ENCODE assay signal across 10 cellular contexts in genomic region chr6:132490024-132490423, GRCh38. TPM values are rescaled to one million over a fixed set of nuclear protein-coding genes. Genes with fewer than 3 reads are reported as not detected.
DNase-seq lines count a peak whose midpoint lies in the region; ATAC-seq and TF ChIP-seq lines count a peak whose summit lies in the region.
"Had no signal": no experiment of that assay in that cellular context is flagged by ENCODE, and none has a peak within 500 bp of the region (broad histone marks: within the 10 kb centered on the region; RNA-seq: fewer than 3 reads in every experiment).

No MANE protein-coding gene starts in this region.

- H3K27ac Mint-ChIP-seq in CD14-positive monocyte (peak overlapping the region in 2 of 7 donors; percentile 1 to 56), osteocyte (ENCODE audit: unreplicated experiment) (no peak overlapping the region)

- peaks cover 15% of the 10 kb centered on the region for H3K4me1 Mint-ChIP-seq in CD14-positive monocyte
- peaks cover 2% of the 10 kb centered on the region for H3K4me1 Mint-ChIP-seq in osteocyte (ENCODE audit: unreplicated experiment)

- no peak for TF ChIP-seq CTCF in CD14-positive monocyte (IDR thresholded peaks at IDR 0.05)
- TF ChIP-seq CTCF in osteocyte (IDR thresholded peaks at IDR 0.05) = no peak

- DNase-seq in CD14-positive monocyte (ENCODE audit: low spot score) = peak; percentile 53
- peak; percentile 76 for DNase-seq in medulla oblongata (ENCODE audit: extremely low spot score)
- no peak for DNase-seq in osteocyte (ENCODE audit: extremely low spot score, unreplicated experiment)
- DNase-seq in NCI-H774 (lab: John Stamatoyannopoulos, UW) = no peak
- DNase-seq in GM19238 (ENCODE audit: insufficient read length, low spot score) = no peak
- DNase-seq: activated CD8-positive, alpha-beta memory T cell treated with anti-CD3 and anti-CD28 coated beads, Interleukin-2, amount 50 U/mL, for 4 hours; Calu3 had no signal

- no peaks in the 10 kb centered on the region for H3K27me3 Mint-ChIP-seq in CD14-positive monocyte (ENCODE audit: low read depth in 3 of 3)
- H3K27me3 Mint-ChIP-seq in osteocyte (ENCODE audit: unreplicated experiment) = no peaks in the 10 kb centered on the region

- intact Hi-C loops in CD14-positive monocyte (cut with micrococcal nuclease) = no loop called here

- H3K36me3 Mint-ChIP-seq in CD14-positive monocyte = peaks cover 38 to 55% of the 10 kb centered on the region in 2 donors
- peaks cover 26% of the 10 kb centered on the region for H3K36me3 Mint-ChIP-seq in osteocyte (ENCODE audit: unreplicated experiment)

- H3K9me3 Mint-ChIP-seq in CD14-positive monocyte (peaks cover 0 to 3% (median 0%) of the 10 kb centered on the region in 7 donors), osteocyte (ENCODE audit: unreplicated experiment) (peaks cover 13% of the 10 kb centered on the region)

- H3K4me3 Mint-ChIP-seq in CD14-positive monocyte = no peak overlapping the region
- H3K4me3 Mint-ChIP-seq in osteocyte (ENCODE audit: unreplicated experiment) = no peak overlapping the region

- ATAC-seq in GM21528 (IDR thresholded peaks at IDR 0.05; ENCODE audit: low FRiP score, unreplicated experiment) = peak; percentile 42
- no peak for ATAC-seq in HG03025 (IDR thresholded peaks at IDR 0.05; ENCODE audit: low FRiP score, unreplicated experiment)

TF ChIP-seq in PFSK-1, 5 proteins besides CTCF, POLR2A, EP300 and RAD21:
- no peak for TF ChIP-seq TAF1 (IDR thresholded peaks at IDR 0.05; ENCODE audit: borderline replicate concordance, insufficient read depth, low read length)
- peak; percentile 29 for TF ChIP-seq FOXP2 (optimal IDR thresholded peaks at IDR 0.05; ENCODE audit: borderline replicate concordance, extremely low read depth, extremely low read length, insufficient read depth)

RNA-seq across cellular contexts. Expression of gene STX7, which starts 22.9 kb away (rescaled TPM):
- 10 to 100 TPM; 81.7 to 85.1 TPM for polyA plus RNA-seq in CD14-positive monocyte
- polyA plus RNA-seq in PFSK-1 (2012; ENCODE audit: insufficient read length, low read depth) = 32.8 TPM
- total RNA-seq in osteocyte = 49.3 and 55.4 TPM in 2 replicates

RNA-seq across cellular contexts. Expression of gene TAAR9, which starts 48.1 kb away (rescaled TPM):
- polyA plus RNA-seq in CD14-positive monocyte = not detected
- polyA plus RNA-seq in PFSK-1 (2012; ENCODE audit: insufficient read length, low read depth) = not detected
- total RNA-seq in osteocyte = not detected in 2 replicates
- total RNA-seq: Calu3 had no signal

Comparison
In these comparisons a context has a peak if more than half of its experiments do, and no peak if none do; other contexts are left out.
1. DNase-seq: peak in CD14-positive monocyte (single experiment) and medulla oblongata (single experiment); none in osteocyte (single experiment), NCI-H774 (single experiment) and GM19238 (single experiment).